Comparison of ENCODE assay signal across 16 cellular contexts in the genomic region with DNA sequence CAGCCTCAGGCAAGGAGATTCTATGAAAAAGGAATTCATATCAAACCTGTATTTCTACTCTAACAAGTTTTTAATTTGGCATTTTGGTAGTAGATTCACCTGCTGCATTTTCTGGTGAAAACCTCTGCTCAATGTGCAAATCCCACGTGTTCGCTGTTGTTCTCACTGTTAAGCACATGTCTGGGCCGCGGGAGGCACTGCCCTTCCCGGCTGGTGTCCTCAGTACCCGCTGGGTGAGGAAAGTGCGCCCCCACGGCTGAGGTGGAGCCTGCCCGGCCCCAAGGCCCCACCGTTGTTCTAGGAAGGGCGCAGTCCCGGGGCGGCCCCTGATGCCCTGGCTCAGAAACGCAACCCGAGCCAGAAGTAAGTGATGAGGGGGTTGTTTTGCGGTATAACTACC.
"Had no signal": no experiment of that assay in that cellular context is flagged by ENCODE, and none has a peak within 500 bp of the region (broad histone marks: within the 10 kb centered on the region; RNA-seq: fewer than 3 reads in every experiment).

No MANE protein-coding gene starts in this region.

- H3K27ac ChIP-seq: breast epithelium, esophagus squamous epithelium, left ventricle myocardium inferior, pancreas, skin epidermis, stomach, uterus had no signal

- H3K4me1 ChIP-seq: breast epithelium, left ventricle myocardium inferior, pancreas, stomach, uterus had no signal

- ATAC-seq: activated CD4-positive, alpha-beta T cell treated with anti-CD3 and anti-CD28 coated beads for 36 hours; activated CD8-positive, alpha-beta T cell treated with anti-CD3 and anti-CD28 coated beads for 36 hours; activated T-cell treated with anti-CD3 and anti-CD28 coated beads, Interleukin-2, amount 50 U/mL, for 72 hours had no signal

- H3K36me3 ChIP-seq: breast epithelium, esophagus squamous epithelium, left ventricle myocardium inferior, pancreas, stomach, uterus had no signal

- FAIRE-seq: endometrium, islet of Langerhans, pancreas had no signal

- H3K27me3 ChIP-seq: breast epithelium, esophagus squamous epithelium, pancreas, uterus had no signal

- DNase-seq: activated CD4-positive, alpha-beta T cell treated with anti-CD3 and anti-CD28 coated beads for 36 hours; activated CD8-positive, alpha-beta memory T cell treated with anti-CD3 and anti-CD28 coated beads, Interleukin-2, amount 50 U/mL, for 4 hours; activated CD8-positive, alpha-beta T cell treated with anti-CD3 and anti-CD28 coated beads for 36 hours; activated gamma-delta T cell treated with Interleukin-2 at 50 U/mL for 16 hours; activated naive CD8-positive, alpha-beta T cell treated with anti-CD3 and anti-CD28 coated beads, Interleukin-2, amount 10 ng/mL, durations not matched to agents 7 days and 5 days; activated T-cell treated with anti-CD3 and anti-CD28 coated beads, Interleukin-2, amount 50 U/mL, for 72 hours; esophagus squamous epithelium; foreskin fibroblast; left ventricle myocardium inferior; stomach; uterus had no signal

- H3K9me3 ChIP-seq: breast epithelium, esophagus squamous epithelium, left ventricle myocardium inferior, pancreas, uterus had no signal

- H3K4me3 ChIP-seq: breast epithelium, esophagus squamous epithelium, left ventricle myocardium inferior, pancreas, skin epidermis, stomach, uterus had no signal
